In genomic region chr9:85741112-85741874, GRCh38 we compare ENCODE assay signal across 1 cellular context.
A peak's percentile ranks its signal among the peaks of the same experiment; 100 is the strongest.
TF ChIP-seq lines count a peak whose summit lies in the region.

No MANE protein-coding gene starts in this region.

TF ChIP-seq in HepG2, 621 proteins besides CTCF, POLR2A, EP300 and RAD21 (continued from another document and continues in another):
- TF ChIP-seq ARID4A (CRISPR knock-in tag; IDR thresholded peaks at IDR 0.05; ENCODE audit: borderline replicate concordance) (peak; percentile 82; the same call in 1 of the 2 replicates), ZSCAN29 (CRISPR knock-in tag; conservative IDR thresholded peaks at IDR 0.05) (no peak), HDAC6 (IDR thresholded peaks at IDR 0.05; ENCODE audit: low read depth, low read length) (no peak), RNF2 (conservative IDR thresholded peaks at IDR 0.05; ENCODE audit: low read depth) (no peak), ZNF160 (CRISPR knock-in tag; IDR thresholded peaks at IDR 0.05) (no peak), MNT (IDR thresholded peaks at IDR 0.05) (no peak), ZNF576 (CRISPR knock-in tag; IDR thresholded peaks at IDR 0.05) (no peak), ZNF75D (CRISPR knock-in tag; IDR thresholded peaks at IDR 0.05; ENCODE audit: borderline replicate concordance) (no peak), DMAP1 (CRISPR knock-in tag; IDR thresholded peaks at IDR 0.05) (peak; percentile 50; the same call in 1 of the 2 replicates), ZNF816 (CRISPR knock-in tag; IDR thresholded peaks at IDR 0.05; ENCODE audit: borderline replicate concordance) (no peak), ARID3A (IDR thresholded peaks at IDR 0.05; ENCODE audit: low read depth, low read length) (no peak), ZNF10 (CRISPR knock-in tag; IDR thresholded peaks at IDR 0.05; ENCODE audit: borderline replicate concordance, low read depth) (no peak), ZNF652 (CRISPR knock-in tag; IDR thresholded peaks at IDR 0.05; ENCODE audit: borderline replicate concordance, low read depth) (no peak), KLF11 (CRISPR knock-in tag; IDR thresholded peaks at IDR 0.05) (no peak), ZEB1 (IDR thresholded peaks at IDR 0.05; ENCODE audit: insufficient replicate concordance, low read depth) (no peak), HMGA1 (CRISPR knock-in tag; conservative IDR thresholded peaks at IDR 0.05) (no peak), ZNF430 (CRISPR knock-in tag; IDR thresholded peaks at IDR 0.05) (no peak), ZBTB8A (CRISPR knock-in tag; IDR thresholded peaks at IDR 0.05; ENCODE audit: borderline replicate concordance, low read depth) (peak; percentile 94), TCF7L2 (IDR thresholded peaks at IDR 0.05; ENCODE audit: low read depth, low read length) (no peak), ZNF451 (CRISPR knock-in tag; IDR thresholded peaks at IDR 0.05) (0 out of 2 replicates have a peak, but pooled peaks have one; percentile 23), CCDC6 (CRISPR knock-in tag; IDR thresholded peaks at IDR 0.05) (peak; percentile 18; the same call in 1 of the 2 replicates), ZNF646 (CRISPR knock-in tag; IDR thresholded peaks at IDR 0.05) (no peak; the same call in 1 of the 2 replicates), SRSF9 (IDR thresholded peaks at IDR 0.05; ENCODE audit: borderline replicate concordance, insufficient read depth, low read depth, low read length, poor library complexity, severe bottlenecking) (no peak), DPF2 (CRISPR knock-in tag; IDR thresholded peaks at IDR 0.05; ENCODE audit: borderline replicate concordance, low read depth) (no peak), GTF2F1 (IDR thresholded peaks at IDR 0.05; ENCODE audit: low read length) (no peak), NR3C1 (CRISPR knock-in tag; IDR thresholded peaks at IDR 0.05) (no peak), HES4 (CRISPR knock-in tag; IDR thresholded peaks at IDR 0.05; ENCODE audit: borderline replicate concordance) (0 out of 2 replicates have a peak, but pooled peaks have one; percentile 44)
- TF ChIP-seq, protein P1, sequence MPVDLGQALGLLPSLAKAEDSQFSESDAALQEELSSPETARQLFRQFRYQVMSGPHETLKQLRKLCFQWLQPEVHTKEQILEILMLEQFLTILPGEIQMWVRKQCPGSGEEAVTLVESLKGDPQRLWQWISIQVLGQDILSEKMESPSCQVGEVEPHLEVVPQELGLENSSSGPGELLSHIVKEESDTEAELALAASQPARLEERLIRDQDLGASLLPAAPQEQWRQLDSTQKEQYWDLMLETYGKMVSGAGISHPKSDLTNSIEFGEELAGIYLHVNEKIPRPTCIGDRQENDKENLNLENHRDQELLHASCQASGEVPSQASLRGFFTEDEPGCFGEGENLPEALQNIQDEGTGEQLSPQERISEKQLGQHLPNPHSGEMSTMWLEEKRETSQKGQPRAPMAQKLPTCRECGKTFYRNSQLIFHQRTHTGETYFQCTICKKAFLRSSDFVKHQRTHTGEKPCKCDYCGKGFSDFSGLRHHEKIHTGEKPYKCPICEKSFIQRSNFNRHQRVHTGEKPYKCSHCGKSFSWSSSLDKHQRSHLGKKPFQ (CRISPR knock-in tag; IDR thresholded peaks at IDR 0.05; ENCODE audit: insufficient replicate concordance): no peak
- TF ChIP-seq, protein P2, sequence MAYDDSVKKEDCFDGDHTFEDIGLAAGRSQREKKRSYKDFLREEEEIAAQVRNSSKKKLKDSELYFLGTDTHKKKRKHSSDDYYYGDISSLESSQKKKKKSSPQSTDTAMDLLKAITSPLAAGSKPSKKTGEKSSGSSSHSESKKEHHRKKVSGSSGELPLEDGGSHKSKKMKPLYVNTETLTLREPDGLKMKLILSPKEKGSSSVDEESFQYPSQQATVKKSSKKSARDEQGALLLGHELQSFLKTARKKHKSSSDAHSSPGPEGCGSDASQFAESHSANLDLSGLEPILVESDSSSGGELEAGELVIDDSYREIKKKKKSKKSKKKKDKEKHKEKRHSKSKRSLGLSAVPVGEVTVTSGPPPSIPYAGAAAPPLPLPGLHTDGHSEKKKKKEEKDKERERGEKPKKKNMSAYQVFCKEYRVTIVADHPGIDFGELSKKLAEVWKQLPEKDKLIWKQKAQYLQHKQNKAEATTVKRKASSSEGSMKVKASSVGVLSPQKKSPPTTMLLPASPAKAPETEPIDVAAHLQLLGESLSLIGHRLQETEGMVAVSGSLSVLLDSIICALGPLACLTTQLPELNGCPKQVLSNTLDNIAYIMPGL (CRISPR knock-in tag; IDR thresholded peaks at IDR 0.05; ENCODE audit: borderline replicate concordance in 1 of 2, low read depth in 1 of 2): no peak
- TF ChIP-seq, protein P3, sequence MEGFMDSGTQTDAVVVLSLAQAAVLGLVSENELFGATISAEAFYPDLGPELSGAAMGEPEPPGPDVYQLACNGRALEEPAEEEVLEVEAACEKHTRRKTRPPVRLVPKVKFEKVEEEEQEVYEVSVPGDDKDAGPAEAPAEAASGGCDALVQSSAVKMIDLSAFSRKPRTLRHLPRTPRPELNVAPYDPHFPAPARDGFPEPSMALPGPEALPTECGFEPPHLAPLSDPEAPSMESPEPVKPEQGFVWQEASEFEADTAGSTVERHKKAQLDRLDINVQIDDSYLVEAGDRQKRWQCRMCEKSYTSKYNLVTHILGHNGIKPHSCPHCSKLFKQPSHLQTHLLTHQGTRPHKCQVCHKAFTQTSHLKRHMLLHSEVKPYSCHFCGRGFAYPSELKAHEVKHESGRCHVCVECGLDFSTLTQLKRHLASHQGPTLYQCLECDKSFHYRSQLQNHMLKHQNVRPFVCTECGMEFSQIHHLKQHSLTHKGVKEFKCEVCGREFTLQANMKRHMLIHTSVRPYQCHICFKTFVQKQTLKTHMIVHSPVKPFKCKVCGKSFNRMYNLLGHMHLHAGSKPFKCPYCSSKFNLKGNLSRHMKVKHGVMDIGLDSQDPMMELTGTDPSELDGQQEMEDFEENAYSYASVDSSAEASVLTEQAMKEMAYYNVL (CRISPR knock-in tag; IDR thresholded peaks at IDR 0.05; ENCODE audit: borderline replicate concordance): no peak
- TF ChIP-seq, protein P4, sequence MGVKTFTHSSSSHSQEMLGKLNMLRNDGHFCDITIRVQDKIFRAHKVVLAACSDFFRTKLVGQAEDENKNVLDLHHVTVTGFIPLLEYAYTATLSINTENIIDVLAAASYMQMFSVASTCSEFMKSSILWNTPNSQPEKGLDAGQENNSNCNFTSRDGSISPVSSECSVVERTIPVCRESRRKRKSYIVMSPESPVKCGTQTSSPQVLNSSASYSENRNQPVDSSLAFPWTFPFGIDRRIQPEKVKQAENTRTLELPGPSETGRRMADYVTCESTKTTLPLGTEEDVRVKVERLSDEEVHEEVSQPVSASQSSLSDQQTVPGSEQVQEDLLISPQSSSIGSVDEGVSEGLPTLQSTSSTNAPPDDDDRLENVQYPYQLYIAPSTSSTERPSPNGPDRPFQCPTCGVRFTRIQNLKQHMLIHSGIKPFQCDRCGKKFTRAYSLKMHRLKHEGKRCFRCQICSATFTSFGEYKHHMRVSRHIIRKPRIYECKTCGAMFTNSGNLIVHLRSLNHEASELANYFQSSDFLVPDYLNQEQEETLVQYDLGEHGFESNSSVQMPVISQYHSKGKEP (CRISPR knock-in tag; IDR thresholded peaks at IDR 0.05): no peak
